1 cellular context compared by ENCODE assay signal in the genomic region with DNA sequence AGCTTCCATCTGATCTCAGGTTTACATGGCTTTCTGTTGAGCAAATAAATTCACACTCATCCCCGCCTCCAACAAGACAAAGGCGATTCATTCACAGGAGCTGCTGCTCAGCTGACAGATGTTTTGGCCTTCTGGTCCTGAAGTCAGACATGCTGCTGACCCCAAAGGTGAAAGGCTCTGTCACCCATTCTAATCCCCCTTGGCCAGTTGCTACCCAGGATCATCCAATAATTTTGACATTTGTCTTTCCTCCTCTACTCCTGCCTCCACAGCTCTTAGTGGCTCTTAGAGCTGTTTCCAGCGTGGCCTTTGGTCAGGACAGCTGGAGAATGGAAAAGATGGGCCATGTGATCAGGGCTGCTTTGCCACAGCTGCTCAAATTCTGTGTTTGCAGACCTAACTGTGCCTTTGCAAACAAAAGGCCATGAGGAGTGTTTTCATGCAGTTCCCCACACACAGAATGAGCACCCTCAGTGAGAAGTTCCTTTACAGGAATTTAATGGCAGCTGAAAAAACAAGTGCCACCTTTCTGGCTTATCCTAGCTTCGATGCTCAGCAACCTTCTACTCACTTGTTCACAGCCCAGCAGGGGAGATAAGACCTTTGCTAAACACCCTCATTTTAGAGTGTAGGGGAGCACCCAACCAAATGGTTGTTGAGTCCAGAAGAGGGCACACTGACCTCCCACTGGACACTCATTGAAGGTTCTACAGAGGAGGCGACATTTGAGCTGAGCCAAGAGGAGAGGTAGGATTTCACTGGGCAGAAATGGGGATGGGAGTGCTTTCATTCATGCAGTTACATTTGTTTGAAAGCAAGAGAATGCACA.
TF ChIP-seq lines count a peak whose summit lies in the region.

No MANE protein-coding gene starts in this region.

TF ChIP-seq in H1, 55 proteins besides CTCF, POLR2A, EP300 and RAD21:
- TF ChIP-seq TAF7 (optimal IDR thresholded peaks at IDR 0.05; ENCODE audit: borderline replicate concordance, low read depth, low read length) (no peak), NANOG (IDR thresholded peaks at IDR 0.05; ENCODE audit: insufficient read depth, low read depth, low read length, poor library complexity, severe bottlenecking) (no peak), SUZ12 (IDR thresholded peaks at IDR 0.05; ENCODE audit: low read length) (0 out of 2 replicates have a peak, but pooled peaks have one; percentile 9), TBP (IDR thresholded peaks at IDR 0.05; ENCODE audit: low read depth, low read length) (no peak), YY1 (IDR thresholded peaks at IDR 0.05; ENCODE audit: low read depth, low read length) (no peak), JUND (IDR thresholded peaks at IDR 0.05; ENCODE audit: low read length) (no peak), KDM5A (IDR thresholded peaks at IDR 0.05; ENCODE audit: low read length) (no peak)
TF ChIP-seq in H1: peak in this region for 1.
